Comparison of ENCODE assay signal across 10 cellular contexts in the genomic region with DNA sequence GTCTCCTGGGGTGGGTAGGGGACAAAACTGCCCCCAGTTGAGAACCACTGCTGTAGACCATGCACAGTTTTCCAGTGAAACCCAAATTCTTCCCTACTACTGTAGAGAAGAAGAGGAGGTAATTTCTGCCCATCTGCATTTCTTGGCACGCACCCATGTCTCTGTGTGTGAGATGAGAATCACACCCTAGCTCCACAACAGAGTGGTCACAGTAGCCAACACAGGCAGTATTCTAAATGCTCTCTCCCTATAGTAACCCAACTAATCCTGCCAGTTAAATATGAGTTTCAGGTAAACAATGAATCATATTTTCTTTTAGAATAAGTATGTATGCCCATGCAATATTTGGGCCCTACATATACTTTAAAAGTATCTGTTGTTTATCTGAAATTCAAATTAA. TPM values are rescaled to one million over a fixed set of nuclear protein-coding genes. Genes with fewer than 3 reads are reported as not detected.
DNase-seq lines count a peak whose midpoint lies in the region; ATAC-seq, FAIRE-seq and TF ChIP-seq lines count a peak whose summit lies in the region.
"Had no signal": no experiment of that assay in that cellular context is flagged by ENCODE, and none has a peak within 500 bp of the region (broad histone marks: within the 10 kb centered on the region; RNA-seq: fewer than 3 reads in every experiment).

No MANE protein-coding gene starts in this region.

- no peaks in the 10 kb centered on the region for H3K36me3 ChIP-seq in CD4-positive, alpha-beta memory T cell (ENCODE audit: insufficient read depth, low read length)
- H3K36me3 ChIP-seq in GM23248 (ENCODE audit: low read depth) (no peaks in the 10 kb centered on the region), astrocyte (ENCODE audit: insufficient read depth, low read length) (peaks cover 3% of the 10 kb centered on the region)

- TF ChIP-seq CTCF in astrocyte (IDR thresholded peaks at IDR 0.05; ENCODE audit: insufficient read depth, low read depth, low read length), result no peak

- no peak overlapping the region for H3K27ac ChIP-seq in CD4-positive, alpha-beta memory T cell (ENCODE audit: low read depth, low read length)
- H3K27ac ChIP-seq in GM23248 (no peak overlapping the region), astrocyte (ENCODE audit: low read depth, low read length) (no peak overlapping the region)

- no peak for FAIRE-seq in astrocyte (lab: Jason Lieb, UNC)

- CTCF ChIA-PET in CD4-positive, alpha-beta memory T cell (lab: Charles Lee; ENCODE audit: partially characterized antibody), result interaction anchor here (1.2 to 5.2 kb wide), 7 partner anchors 8 to 39 kb away, joined by 3 to 100 read pairs (median 6); no protein-coding TSS in a partner anchor

- peak overlapping the region; percentile 82 to 88 (median 86) for H3K4me3 Mint-ChIP-seq in CD4-positive, alpha-beta memory T cell
- no peak overlapping the region for H3K4me3 Mint-ChIP-seq in astrocyte (ENCODE audit: unreplicated experiment)

- peaks cover 0 to 3% of the 10 kb centered on the region in 2 donors for H3K36me3 Mint-ChIP-seq in CD4-positive, alpha-beta memory T cell
- peaks cover 9% of the 10 kb centered on the region for H3K36me3 Mint-ChIP-seq in astrocyte (ENCODE audit: low read depth, unreplicated experiment)

- peaks cover 67% of the 10 kb centered on the region for H3F3A ChIP-seq in GM23248 (ENCODE audit: insufficient read depth)

- peaks cover 38 to 63% (median 48%) of the 10 kb centered on the region in 4 donors for H3K4me1 Mint-ChIP-seq in CD4-positive, alpha-beta memory T cell
- H3K4me1 Mint-ChIP-seq in astrocyte (ENCODE audit: low read depth, unreplicated experiment), result peaks cover 55% of the 10 kb centered on the region

- H3K4me2 ChIP-seq in GM23248 (ENCODE audit: unreplicated experiment), result no peak overlapping the region
- H3K4me2 ChIP-seq in astrocyte (ENCODE audit: low read length), result no peak overlapping the region

- H2AFZ ChIP-seq in GM23248, result no peak overlapping the region
- H2AFZ ChIP-seq in astrocyte (ENCODE audit: low read depth, low read length), result no peak overlapping the region

- intact Hi-C loops in CD4-positive, alpha-beta memory T cell (cut with micrococcal nuclease), result loop anchor here (5.0 kb wide), 1 partner anchor 136 kb away; the partner anchor contains the start of gene TP53BP2
- intact Hi-C loops in left colon (cut with DNase I, micrococcal nuclease), result loop anchor here (5.0 kb wide), 1 partner anchor 36 kb away; no protein-coding TSS in a partner anchor

- H3K27me3 ChIP-seq in CD4-positive, alpha-beta memory T cell (ENCODE audit: insufficient read depth, low read length), result no peaks in the 10 kb centered on the region
- H3K27me3 ChIP-seq in GM23248 (replicated peaks; ENCODE audit: insufficient read depth) (no peaks in the 10 kb centered on the region), astrocyte (ENCODE audit: insufficient read depth, low read length) (no peaks in the 10 kb centered on the region)

- H3K27me3 Mint-ChIP-seq in CD4-positive, alpha-beta memory T cell, result no peaks in the 10 kb centered on the region
- no peaks in the 10 kb centered on the region for H3K27me3 Mint-ChIP-seq in astrocyte (ENCODE audit: low read depth, unreplicated experiment)

- 55 to 58% methylated on average over 1 of the region's 1 CpG for WGBS in GM23248 (ENCODE audit: low coverage in 1 of 2, low lambda C conversion rate in 2 of 2, missing lambda C conversion rate in 2 of 2), 2 experiments

- peak overlapping the region; percentile 67 to 92 (median 88) for H3K27ac Mint-ChIP-seq in CD4-positive, alpha-beta memory T cell
- peak overlapping the region; percentile 20 for H3K27ac Mint-ChIP-seq in astrocyte (ENCODE audit: unreplicated experiment)

- H3K9me3 Mint-ChIP-seq in CD4-positive, alpha-beta memory T cell, result no peaks in the 10 kb centered on the region
- no peaks in the 10 kb centered on the region for H3K9me3 Mint-ChIP-seq in astrocyte (ENCODE audit: unreplicated experiment)

- no peak overlapping the region for H3K4me3 ChIP-seq in CD4-positive, alpha-beta memory T cell (ENCODE audit: low read length in 2 of 2)
- H3K4me3 ChIP-seq in GM23248 (no peak overlapping the region), astrocyte (ENCODE audit: insufficient read depth, low read depth, low read length) (no peak overlapping the region)

- peaks cover 3% of the 10 kb centered on the region; the same call in 1 of the 2 replicates for H4K20me1 ChIP-seq in GM23248 (ENCODE audit: insufficient read depth)
- peaks cover 27% of the 10 kb centered on the region for H4K20me1 ChIP-seq in astrocyte (ENCODE audit: insufficient read depth, low read length)

- H3K79me2 ChIP-seq in GM23248 (ENCODE audit: insufficient read depth) (peaks cover 44% of the 10 kb centered on the region), astrocyte (ENCODE audit: insufficient read depth, low read length) (peaks cover 48% of the 10 kb centered on the region)

- H3K4me1 ChIP-seq in CD4-positive, alpha-beta memory T cell (ENCODE audit: insufficient read depth, low read length), result peaks cover 50% of the 10 kb centered on the region
- H3K4me1 ChIP-seq in GM23248 (ENCODE audit: insufficient read depth) (peaks cover 50% of the 10 kb centered on the region), astrocyte (ENCODE audit: insufficient read depth, low read length) (peaks cover 60% of the 10 kb centered on the region)

- in situ Hi-C loops in GM23248 (cut with MboI), result no loop called here

- ATAC-seq in left colon, result no peak
- no peak for ATAC-seq in GM21367 (IDR thresholded peaks at IDR 0.05; ENCODE audit: unreplicated experiment)

- POLR2A ChIA-PET in CD4-positive, alpha-beta memory T cell (lab: Charles Lee; ENCODE audit: partially characterized antibody), result interaction anchor here (1.0 to 4.7 kb wide), 7 partner anchors 10 to 998 kb away, joined by 3 to 71 read pairs (median 3); no protein-coding TSS in a partner anchor

- no peak for DNase-seq in CD4-positive, alpha-beta memory T cell
- peak; percentile 66 for DNase-seq in GM23248
- DNase-seq in astrocyte (ENCODE audit: low read depth), result no peak
- peak; percentile 42 to 60 for DNase-seq in left colon
- DNase-seq in Ammon's horn (ENCODE audit: low spot score), result no peak
- DNase-seq in middle frontal gyrus (ENCODE audit: extremely low spot score, low spot score), result no peak
- DNase-seq: islet precursor cell, NCI-H345, retina had no signal

- no peaks in the 10 kb centered on the region for H3K9me2 ChIP-seq in GM23248 (ENCODE audit: insufficient read depth)

- H3K9ac ChIP-seq in GM23248 (no peak overlapping the region), astrocyte (ENCODE audit: low read length) (no peak overlapping the region)

- H3K9me3 ChIP-seq in CD4-positive, alpha-beta memory T cell (ENCODE audit: control insufficient read depth in 1 of 2, low read length in 2 of 2), result no peaks in the 10 kb centered on the region
- H3K9me3 ChIP-seq in GM23248 (ENCODE audit: low read depth) (no peaks in the 10 kb centered on the region), astrocyte (ENCODE audit: insufficient read depth, low read depth, low read length) (no peaks in the 10 kb centered on the region)

RNA-seq across cellular contexts. Expression of gene CAPN2, which starts 1.2 kb away (rescaled TPM):
- total RNA-seq in CD4-positive, alpha-beta memory T cell, result 100 to 1,000 TPM; 178 to 180 TPM
- polyA plus RNA-seq in CD4-positive, alpha-beta memory T cell, result 100 to 1,000 TPM; 146 to 231 TPM
- total RNA-seq in GM23248 (2014; rRNA removed; shearing (Covaris generic)), result 214 and 223 TPM in 2 replicates
- polyA plus RNA-seq in GM23248 (2016; fragmentation: Nextera tagmentation; extraction: Ambion mirVana), result 261 and 272 TPM in 2 replicates
- total RNA-seq in astrocyte (340 and 391 TPM in 2 replicates), left colon (100 to 1,000 TPM; 301 to 355 TPM)

RNA-seq across cellular contexts. Expression of gene CAPN8, which starts 45.7 kb away (rescaled TPM):
- under 1 TPM; 0.32 to 0.55 TPM for total RNA-seq in CD4-positive, alpha-beta memory T cell
- under 1 TPM in 1 of 2 donors, not detected in 1; 0.33 TPM for polyA plus RNA-seq in CD4-positive, alpha-beta memory T cell
- 0.25 TPM in 1 of 2 replicates, not detected in the other for total RNA-seq in GM23248 (2014; rRNA removed; shearing (Covaris generic))
- not detected in 2 replicates for polyA plus RNA-seq in GM23248 (2016; fragmentation: Nextera tagmentation; extraction: Ambion mirVana)
- total RNA-seq in astrocyte (not detected in 2 replicates), left colon (100 to 1,000 TPM in 1 of 2 donors, 10 to 100 TPM in 1; 87.8 to 118 TPM)

Comparison
In these comparisons a context has a peak if more than half of its experiments do, and no peak if none do; other contexts are left out.
1. DNase-seq: peak in GM23248 (single experiment) and left colon (2 of 2); none in CD4-positive, alpha-beta memory T cell (0 of 5), astrocyte (single experiment), Ammon's horn (single experiment) and middle frontal gyrus (single experiment).
2. RNA of gene CAPN8, which starts 45.7 kb away (total RNA-seq): 87.8 to 118 TPM in left colon; 0.32 to 0.55 TPM in CD4-positive, alpha-beta memory T cell, 0.25 TPM in GM23248 and not detected in astrocyte; every median in the first group is over 10 times any median in the second.